In the genomic region with DNA sequence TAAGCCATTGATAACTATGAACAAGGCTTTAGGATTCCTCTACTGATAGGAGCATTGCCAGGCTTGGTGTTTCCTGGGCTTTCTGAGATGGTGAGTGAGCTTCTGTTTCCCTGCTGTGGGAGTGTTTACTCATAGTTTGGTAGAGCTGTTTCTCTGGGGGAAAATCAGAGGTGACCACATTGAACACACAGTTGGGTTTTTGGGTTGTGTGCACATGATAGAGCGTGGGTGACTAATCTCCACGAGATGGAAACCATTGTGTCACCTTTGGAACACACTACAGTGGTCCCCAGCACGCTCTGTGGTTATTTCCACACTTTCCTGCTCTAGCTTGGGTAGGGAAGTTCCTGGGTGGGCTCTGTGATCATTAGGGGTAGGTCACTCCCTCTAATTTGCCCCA, we compare ENCODE assay signal across 11 cellular contexts. TPM values are rescaled to one million over a fixed set of nuclear protein-coding genes. Genes with fewer than 3 reads are reported as not detected.
DNase-seq lines count a peak whose midpoint lies in the region; ATAC-seq, FAIRE-seq and TF ChIP-seq lines count a peak whose summit lies in the region.
"Had no signal": no experiment of that assay in that cellular context is flagged by ENCODE, and none has a peak within 500 bp of the region (broad histone marks: within the 10 kb centered on the region; RNA-seq: fewer than 3 reads in every experiment).

No MANE protein-coding gene starts in this region.

- intact Hi-C loops in HepG2 (cut with micrococcal nuclease; ENCODE audit: unreplicated experiment): no loop called here
- intact Hi-C loops in right lobe of liver (cut with DNase I): no loop called here
- intact Hi-C loops in Right ventricle myocardium superior (cut with DNase I): no loop called here

- H3K4me1 ChIP-seq in HepG2 (ENCODE audit: insufficient read depth, low read length) (peaks cover 91% of the 10 kb centered on the region), right lobe of liver (peaks cover 0 to 16% (median 0%) of the 10 kb centered on the region in 4 donors)
- H3K4me1 ChIP-seq: BLaER1 had no signal

- no TSS peak for BruUV-seq in HepG2 (replicated peaks; lab: Mats Ljungman, UMichigan)

- POLR2A ChIA-PET in HepG2 (lab: Yijun Ruan, JAX): interaction anchor here (1.1 to 1.4 kb wide), 3 partner anchors 8 to 115 kb away, joined by 3 to 6 read pairs (median 4); no protein-coding TSS in a partner anchor

- H3K9me3 ChIP-seq in HepG2 (ENCODE audit: low read length) (peaks cover 4% of the 10 kb centered on the region; the same call in 1 of the 2 replicates), right lobe of liver (peaks cover 0 to 12% (median 3%) of the 10 kb centered on the region in 4 donors)

- peak overlapping the region; percentile 98 for H3K4me2 ChIP-seq in HepG2 (ENCODE audit: low read depth, low read length)
- H3K4me2 ChIP-seq: BLaER1 had no signal

- 93% methylated on average over 3 of the region's 3 CpGs for WGBS in HepG2 (ENCODE audit: low lambda C conversion rate)
- WGBS in right lobe of liver (ENCODE audit: insufficient coverage, low coverage, low lambda C conversion rate, missing lambda C conversion rate): 67% methylated on average over 1 of the region's 3 CpGs

- H3K27me3 ChIP-seq in HepG2 (ENCODE audit: control insufficient read depth in 1 of 2, insufficient read depth in 2 of 2, low read length in 2 of 2) (no peaks in the 10 kb centered on the region; a peak in 1 of 5 replicates), right lobe of liver (no peaks in the 10 kb centered on the region)
- H3K27me3 ChIP-seq: BLaER1 had no signal

- H3K4me3 ChIP-seq in HepG2 (replicated peaks in 1 of 3; ENCODE audit: insufficient read depth in 1 of 3, low read depth in 2 of 3, low read length in 3 of 3) (no peak overlapping the region), right lobe of liver (no peak overlapping the region)
- H3K4me3 ChIP-seq: BLaER1 had no signal

- no peak overlapping the region for H3K27ac ChIP-seq in HepG2 (ENCODE audit: extremely low read length, insufficient read depth, low read length)
- peak overlapping the region in 1 of 3 donors; percentile 13 for H3K27ac ChIP-seq in right lobe of liver
- H3K27ac ChIP-seq: BLaER1 had no signal

- TF ChIP-seq EP300 in HepG2 (IDR thresholded peaks at IDR 0.05; ENCODE audit: low read depth in 2 of 2, low read length in 2 of 2): no peak
- no peak for TF ChIP-seq EP300 in HepG2 (CRISPR knock-in tag; IDR thresholded peaks at IDR 0.05; ENCODE audit: borderline replicate concordance)

- FAIRE-seq in HepG2 (lab: Jason Lieb, UNC): no peak
- FAIRE-seq: islet of Langerhans had no signal

- H3K9ac ChIP-seq in HepG2 (ENCODE audit: insufficient read depth, low read depth, low read length): no peak overlapping the region
- H3K9ac ChIP-seq: BLaER1 had no signal

- in situ Hi-C loops in HepG2 (cut with HindIII; ENCODE audit: extremely low pct_ligation_motif_present, low pct_unique_long_range_greater_than_20kb): no loop called here

- no peak for TF ChIP-seq RAD21 in HepG2 (CRISPR knock-in tag; IDR thresholded peaks at IDR 0.05)

- ATAC-seq in HepG2 (no peak), right lobe of liver (no peak), Right ventricle myocardium superior (ENCODE audit: poor library complexity) (no peak)

- H4K20me1 ChIP-seq in HepG2 (ENCODE audit: insufficient read depth, low read length): no peaks in the 10 kb centered on the region
- H4K20me1 ChIP-seq: BLaER1 had no signal

- H2AFZ ChIP-seq in HepG2 (ENCODE audit: low read length): no peak overlapping the region

- H3K36me3 ChIP-seq in HepG2 (replicated peaks in 1 of 2; ENCODE audit: control insufficient read depth in 1 of 2, insufficient read depth in 2 of 2, low read length in 2 of 2) (peaks cover 15 to 64% of the 10 kb centered on the region in 2 experiments), right lobe of liver (peaks cover 0 to 6% (median 2%) of the 10 kb centered on the region in 4 donors)
- H3K36me3 ChIP-seq: BLaER1 had no signal

- CTCF ChIA-PET in HepG2 (lab: Yijun Ruan, JAX; ENCODE audit: low intra/inter-chr PET ratio, low total read pairs): no interaction called here

- TF ChIP-seq POLR2A in HepG2 (IDR thresholded peaks at IDR 0.05; ENCODE audit: insufficient read depth in 1 of 2, low read depth in 2 of 2, low read length in 2 of 2): no peak
- TF ChIP-seq POLR2A in right lobe of liver (IDR thresholded peaks at IDR 0.05): no peak

- DNase-seq in HepG2 (ENCODE audit: low spot score): no peak
- no peak for DNase-seq in right lobe of liver
- DNase-seq in amniotic epithelial cell (ENCODE audit: low read depth): peak; percentile 89
- peak; percentile 37 to 56 for DNase-seq in stimulated activated CD4-positive, alpha-beta T cell treated with anti-CD3 and anti-CD28 coated beads, Interleukin-12 subunit alpha, Interleukin-12 subunit beta, amount 100 ng/mL, for 24 hours (ENCODE audit: low read depth in 2 of 2)
- no peak for DNase-seq in pons (ENCODE audit: low spot score)
- no peak for DNase-seq in NCI-H2196 treated with DMSO at 0.1 percent for 48 hours (lab: John Stamatoyannopoulos, UW; ENCODE audit: unreplicated experiment)
- DNase-seq in DMS79 (lab: John Stamatoyannopoulos, UW): no peak
- DNase-seq in Right ventricle myocardium superior: no peak
- DNase-seq: OCI-M1 had no signal

- TF ChIP-seq CTCF in HepG2 (CRISPR knock-in tag; IDR thresholded peaks at IDR 0.05) (no peak), right lobe of liver (IDR thresholded peaks at IDR 0.05) (no peak)

- peaks cover 95% of the 10 kb centered on the region for H3K79me2 ChIP-seq in HepG2 (ENCODE audit: insufficient read depth, low read length)

RNA-seq across cellular contexts. Expression of gene IL1R1, which starts 5.4 kb away (rescaled TPM):
- total RNA-seq in HepG2 (2016; rRNA removed; fragmentation: Illumina TruSeq; extraction: Trizol): 38.0 and 48.3 TPM in 2 replicates
- total RNA-seq in HepG2 (2016; cell fraction: cytosol; rRNA removed; fragmentation: Illumina TruSeq; extraction: Trizol; ENCODE audit: low read depth): 15.9 and 21.1 TPM in 2 replicates
- 40.6 and 43.4 TPM in 2 replicates for total RNA-seq in HepG2 (2016; cell fraction: insoluble cytoplasmic fraction; rRNA removed; fragmentation: Illumina TruSeq; extraction: Trizol)
- 64.6 and 78.0 TPM in 2 replicates for total RNA-seq in HepG2 (2016; cell fraction: membrane; rRNA removed; fragmentation: Illumina TruSeq; extraction: Trizol)
- total RNA-seq in HepG2 (2016; cell fraction: nucleus; rRNA removed; fragmentation: Illumina TruSeq; extraction: Trizol): 35.3 and 37.4 TPM in 2 replicates
- 81.2 and 93.1 TPM in 2 replicates for polyA plus RNA-seq in HepG2 (2011; rRNA removed)
- polyA plus RNA-seq in HepG2 (2011; cell fraction: cytosol; rRNA removed): 67.4 and 75.1 TPM in 2 replicates
- 35.7 and 38.6 TPM in 2 replicates for polyA plus RNA-seq in HepG2 (2011; cell fraction: nucleus; rRNA removed)
- 30.0 and 50.4 TPM in 2 replicates for polyA plus RNA-seq in HepG2 (2012)
- polyA plus RNA-seq in HepG2 (2016; cell fraction: cytosol; fragmentation: Illumina TruSeq; extraction: Trizol; ENCODE audit: low read depth): 29.7 and 33.1 TPM in 2 replicates
- 48.4 and 48.5 TPM in 2 replicates for polyA plus RNA-seq in HepG2 (2016; cell fraction: insoluble cytoplasmic fraction; fragmentation: Illumina TruSeq; extraction: Trizol; ENCODE audit: low read depth)
- 58.8 and 67.5 TPM in 2 replicates for polyA plus RNA-seq in HepG2 (2016; cell fraction: membrane; fragmentation: Illumina TruSeq; extraction: Trizol; ENCODE audit: low read depth)
- 57.0 and 61.8 TPM in 2 replicates for polyA plus RNA-seq in HepG2 (2016; cell fraction: nucleus; fragmentation: Illumina TruSeq; extraction: Trizol; ENCODE audit: insufficient read depth, low read depth)
- 1.5 and 93.0 TPM in 2 replicates for polyA minus RNA-seq in HepG2 (2011; rRNA and poly(A)+ RNA removed; ENCODE audit: low replicate concordance)
- 52.1 and 62.2 TPM in 2 replicates for polyA minus RNA-seq in HepG2 (2011; cell fraction: cytosol; rRNA and poly(A)+ RNA removed)
- polyA minus RNA-seq in HepG2 (2011; cell fraction: nucleus; rRNA and poly(A)+ RNA removed): 50.9 and 53.8 TPM in 2 replicates
- total RNA-seq in right lobe of liver: 10 to 100 TPM; 40.8 to 67.6 (median 52.2) TPM
- total RNA-seq in Right ventricle myocardium superior: 21.1 TPM

RNA-seq across cellular contexts. Expression of gene IL1RL2, which starts 38.9 kb away (rescaled TPM):
- not detected in 2 replicates for total RNA-seq in HepG2 (2016; rRNA removed; fragmentation: Illumina TruSeq; extraction: Trizol)
- total RNA-seq in HepG2 (2016; cell fraction: cytosol; rRNA removed; fragmentation: Illumina TruSeq; extraction: Trizol; ENCODE audit: low read depth): not detected in 2 replicates
- not detected in 2 replicates for total RNA-seq in HepG2 (2016; cell fraction: insoluble cytoplasmic fraction; rRNA removed; fragmentation: Illumina TruSeq; extraction: Trizol)
- total RNA-seq in HepG2 (2016; cell fraction: membrane; rRNA removed; fragmentation: Illumina TruSeq; extraction: Trizol): not detected in 2 replicates
- not detected in 2 replicates for total RNA-seq in HepG2 (2016; cell fraction: nucleus; rRNA removed; fragmentation: Illumina TruSeq; extraction: Trizol)
- 0.03 TPM in 1 of 2 replicates, not detected in the other for polyA plus RNA-seq in HepG2 (2011; rRNA removed)
- polyA plus RNA-seq in HepG2 (2011; cell fraction: cytosol; rRNA removed): 0.03 TPM in 1 of 2 replicates, not detected in the other
- not detected in 2 replicates for polyA plus RNA-seq in HepG2 (2011; cell fraction: nucleus; rRNA removed)
- 0.19 TPM in 1 of 2 replicates, not detected in the other for polyA plus RNA-seq in HepG2 (2012)
- polyA plus RNA-seq in HepG2 (2016; cell fraction: cytosol; fragmentation: Illumina TruSeq; extraction: Trizol; ENCODE audit: low read depth): not detected in 2 replicates
- not detected in 2 replicates for polyA plus RNA-seq in HepG2 (2016; cell fraction: insoluble cytoplasmic fraction; fragmentation: Illumina TruSeq; extraction: Trizol; ENCODE audit: low read depth)
- polyA plus RNA-seq in HepG2 (2016; cell fraction: membrane; fragmentation: Illumina TruSeq; extraction: Trizol; ENCODE audit: low read depth): not detected in 2 replicates
- not detected in 2 replicates for polyA plus RNA-seq in HepG2 (2016; cell fraction: nucleus; fragmentation: Illumina TruSeq; extraction: Trizol; ENCODE audit: insufficient read depth, low read depth)
- 0.09 and 0.10 TPM in 2 replicates for polyA minus RNA-seq in HepG2 (2011; rRNA and poly(A)+ RNA removed; ENCODE audit: low replicate concordance)
- not detected in 2 replicates for polyA minus RNA-seq in HepG2 (2011; cell fraction: cytosol; rRNA and poly(A)+ RNA removed)
- polyA minus RNA-seq in HepG2 (2011; cell fraction: nucleus; rRNA and poly(A)+ RNA removed): not detected in 2 replicates
- 1 to 10 TPM; 1.2 to 3.1 (median 2.3) TPM for total RNA-seq in right lobe of liver
- not detected for total RNA-seq in Right ventricle myocardium superior

Comparison
In these comparisons a context has a peak if more than half of its experiments do, and no peak if none do; other contexts are left out.
1. DNase-seq: peak in amniotic epithelial cell (single experiment) and stimulated activated CD4-positive, alpha-beta T cell treated with anti-CD3 and anti-CD28 coated beads, Interleukin-12 subunit alpha, Interleukin-12 subunit beta, amount 100 ng/mL, for 24 hours (2 of 2); none in HepG2 (single experiment), right lobe of liver (0 of 3), pons (single experiment), NCI-H2196 treated with DMSO at 0.1 percent for 48 hours (single experiment), DMS79 (single experiment) and Right ventricle myocardium superior (single experiment).